In the genomic region with DNA sequence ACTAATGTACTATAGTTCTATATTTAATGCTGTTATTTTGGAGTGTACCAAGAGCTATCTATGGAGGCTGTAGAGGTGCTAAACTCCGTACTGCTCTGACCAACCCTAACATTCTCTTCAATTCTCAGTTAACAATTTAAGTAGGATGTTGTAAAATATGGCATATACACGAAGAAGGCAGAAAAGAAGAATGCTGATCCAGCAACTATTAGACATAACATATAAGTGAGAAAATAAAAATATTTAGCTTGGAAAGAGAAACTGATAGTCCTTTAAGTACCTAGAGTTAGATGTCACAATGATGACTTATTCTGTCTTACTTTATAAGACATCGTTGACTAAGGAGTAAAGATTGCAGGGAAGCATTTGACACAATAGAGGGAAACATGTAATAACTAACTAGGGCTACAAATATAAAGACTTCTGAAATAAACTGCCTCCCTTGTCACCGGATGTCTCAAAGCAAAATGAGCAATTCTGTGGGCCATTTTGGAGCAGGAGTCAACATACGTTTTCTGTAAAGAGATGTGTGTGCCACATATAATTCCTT, we compare ENCODE assay signal across 25 cellular contexts.
"Had no signal": no experiment of that assay in that cellular context is flagged by ENCODE, and none has a peak within 500 bp of the region (broad histone marks: within the 10 kb centered on the region; RNA-seq: fewer than 3 reads in every experiment).

No MANE protein-coding gene starts in this region.

- H3K4me3 ChIP-seq: body of pancreas, colonic mucosa, esophagus muscularis mucosa, heart right ventricle, mucosa of descending colon, uterus had no signal

- H3K27me3 ChIP-seq: body of pancreas, colonic mucosa, dorsolateral prefrontal cortex, esophagus muscularis mucosa, foreskin keratinocyte, heart right ventricle, uterus had no signal

- H3K4me1 ChIP-seq: colonic mucosa, foreskin keratinocyte, uterus had no signal

- ATAC-seq: body of pancreas; effector memory CD8-positive, alpha-beta T cell; foreskin keratinocyte; heart right ventricle; left ventricle myocardium superior; mucosa of descending colon; natural killer cell treated with Interleukin-12 subunit alpha and Interleukin-12 subunit beta and Interleukin-15 and Interleukin-18, amount 100 ng/mL, for 72 hours; sciatic nerve; stimulated activated effector memory CD8-positive, alpha-beta T cell treated with anti-CD3 and anti-CD28 coated beads, Interleukin-12 subunit alpha, Interleukin-12 subunit beta, amount 100 ng/mL, for 72 hours; stimulated activated naive CD8-positive, alpha-beta T cell treated with anti-CD3 and anti-CD28 coated beads, Interleukin-15, amount 100 ng/mL, for 72 hours had no signal

- H3K27ac ChIP-seq: body of pancreas, colonic mucosa, dorsolateral prefrontal cortex, esophagus muscularis mucosa, foreskin keratinocyte, uterus, VCaP had no signal

- H3K9me3 ChIP-seq: body of pancreas, colonic mucosa, esophagus muscularis mucosa, mucosa of descending colon, uterus had no signal

- DNase-seq: activated CD4-positive, alpha-beta T cell treated with anti-CD3 and anti-CD28 coated beads for 4 hours; activated CD4-positive, alpha-beta T cell treated with anti-CD3 and anti-CD28 coated beads, Interleukin-2, amount 50 U/mL, for 48 hours; activated CD8-positive, alpha-beta memory T cell treated with anti-CD3 and anti-CD28 coated beads for 24 hours; activated effector memory CD4-positive, alpha-beta T cell treated with Interleukin-2 at 50 U/mL for 16 hours; activated naive CD4-positive, alpha-beta T cell treated with Interleukin-2 at 50 U/mL for 16 hours; anterior cingulate cortex; body of pancreas; cerebellar nuclear complex; colonic mucosa; dorsolateral prefrontal cortex; effector memory CD8-positive, alpha-beta T cell; heart right ventricle; left ventricle myocardium superior; mucosa of descending colon; small intestine; stimulated activated CD4-positive, alpha-beta T cell treated with anti-CD3 and anti-CD28 coated beads, Interleukin-4, amount 100 ng/mL, for 24 hours; stimulated activated naive CD8-positive, alpha-beta T cell treated with anti-CD3 and anti-CD28 coated beads, Interleukin-15, amount 100 ng/mL, for 72 hours; substantia nigra; uterus had no signal

- FAIRE-seq: small intestine had no signal

- H3K36me3 ChIP-seq: colonic mucosa, esophagus muscularis mucosa, uterus had no signal
